9 cellular contexts compared by ENCODE assay signal in the genomic region with DNA sequence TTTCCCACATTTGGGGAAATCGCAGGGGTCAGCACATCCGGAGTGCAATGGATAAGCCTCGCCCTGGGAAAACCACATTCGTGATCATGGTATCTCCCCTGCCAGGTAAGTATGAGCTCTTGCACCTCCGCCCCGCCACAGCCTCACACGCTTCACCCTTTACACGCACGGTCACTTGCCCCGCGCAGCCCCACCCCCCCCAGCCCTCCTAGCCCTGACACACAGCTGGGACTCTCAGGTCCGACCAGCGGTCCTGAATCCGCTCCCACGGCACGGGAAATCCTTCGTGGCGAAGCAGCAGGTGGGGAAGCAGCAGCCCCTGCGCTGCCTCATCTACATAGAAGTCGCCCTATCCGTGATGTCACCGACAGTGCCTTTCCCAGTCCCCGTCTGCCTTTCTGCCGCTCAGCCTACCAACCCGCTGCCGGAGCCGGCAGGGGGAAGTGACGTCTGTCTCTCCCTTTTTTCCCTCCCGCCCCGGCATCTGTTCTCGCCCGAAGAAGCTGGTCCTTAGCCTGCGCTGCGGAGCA. TPM values are rescaled to one million over a fixed set of nuclear protein-coding genes. Genes with fewer than 3 reads are reported as not detected.
DNase-seq lines count a peak whose midpoint lies in the region; ATAC-seq lines count a peak whose summit lies in the region.
"Not testable (repeated sequence)": the region's sequence is repeated elsewhere in the genome, so short reads cannot be mapped to it uniquely, and the experiment has no call there.
"Had no signal": no experiment of that assay in that cellular context is flagged by ENCODE, and none has a peak within 500 bp of the region (broad histone marks: within the 10 kb centered on the region; RNA-seq: fewer than 3 reads in every experiment).

No MANE protein-coding gene starts in this region.

- not testable (repeated sequence) for H3K4me1 ChIP-seq in neuron (ENCODE audit: insufficient read depth, low read length)

- not testable (repeated sequence) for H3K27me3 ChIP-seq in MG63; neuron (ENCODE audit: insufficient read depth, low read length)

- H3K9me3 Mint-ChIP-seq in activated naive CD8-positive, alpha-beta T cell (ENCODE audit: low read depth) = not testable (repeated sequence)

- DNase-seq in Daoy (ENCODE audit: low read depth) (peak; percentile 73), H4 (ENCODE audit: low spot score) (peak; percentile 76), MG63 (peak; percentile 75), T-helper 17 cell (peak; percentile 48 to 67 (median 59)), foreskin melanocyte (peak; percentile 49)
- DNase-seq in stimulated activated naive CD4-positive, alpha-beta T cell treated with Interleukin-2 at 50 U/mL for 16 hours (lab: John Stamatoyannopoulos, UW) = peak; percentile 65

- not testable (repeated sequence) for H3K4me1 Mint-ChIP-seq in T-helper 17 cell
- peaks cover 14% of the 10 kb centered on the region for H3K4me1 Mint-ChIP-seq in activated naive CD8-positive, alpha-beta T cell (ENCODE audit: low read depth)

- not testable (repeated sequence) for H3K36me3 ChIP-seq in MG63; neuron (ENCODE audit: insufficient read depth, low read length)

- not testable (repeated sequence) for H2AFZ ChIP-seq in neuron (ENCODE audit: low read depth, low read length)

- H3K9me3 ChIP-seq in MG63; T-helper 17 cell (ENCODE audit: control insufficient read depth, low read length, poor library complexity, severe bottlenecking); neuron (ENCODE audit: low read length): not testable (repeated sequence)

- H3K4me3 Mint-ChIP-seq in T-helper 17 cell = peak overlapping the region; percentile 77
- H3K4me3 Mint-ChIP-seq in activated naive CD8-positive, alpha-beta T cell = peak overlapping the region; percentile 72

- ATAC-seq in T-helper 17 cell = peak; percentile 76

- H3K27ac Mint-ChIP-seq in T-helper 17 cell = peak overlapping the region; percentile 94
- peak overlapping the region; percentile 99 for H3K27ac Mint-ChIP-seq in activated naive CD8-positive, alpha-beta T cell

- not testable (repeated sequence) for H3K36me3 Mint-ChIP-seq in T-helper 17 cell (ENCODE audit: low read depth); activated naive CD8-positive, alpha-beta T cell

- H3K27me3 Mint-ChIP-seq in T-helper 17 cell; activated naive CD8-positive, alpha-beta T cell: not testable (repeated sequence)

- H3K4me3 ChIP-seq in MG63 (peak overlapping the region; percentile 34), neuron (ENCODE audit: low read length) (peak overlapping the region; percentile 43)

RNA-seq across cellular contexts. Expression of a gene that starts 31.9 kb away (rescaled TPM):
- total RNA-seq in Daoy (2014; rRNA removed; shearing (Covaris generic)) = not detected in 2 replicates
- total RNA-seq in H4 (2014; rRNA removed; shearing (Covaris generic)) = not detected in 2 replicates
- not detected in 2 replicates for total RNA-seq in MG63 (2014; rRNA removed; shearing (Covaris generic); ENCODE audit: low replicate concordance)
- total RNA-seq in T-helper 17 cell = not detected
- total RNA-seq: glomerular endothelial cell had no signal

Comparison
In these comparisons a context has a peak if more than half of its experiments do, and no peak if none do; other contexts are left out.
1. Peak in every context shown above with its lines: DNase-seq, ATAC-seq and H3K4me3 ChIP-seq.